30 cellular contexts compared by ENCODE assay signal in the genomic region with DNA sequence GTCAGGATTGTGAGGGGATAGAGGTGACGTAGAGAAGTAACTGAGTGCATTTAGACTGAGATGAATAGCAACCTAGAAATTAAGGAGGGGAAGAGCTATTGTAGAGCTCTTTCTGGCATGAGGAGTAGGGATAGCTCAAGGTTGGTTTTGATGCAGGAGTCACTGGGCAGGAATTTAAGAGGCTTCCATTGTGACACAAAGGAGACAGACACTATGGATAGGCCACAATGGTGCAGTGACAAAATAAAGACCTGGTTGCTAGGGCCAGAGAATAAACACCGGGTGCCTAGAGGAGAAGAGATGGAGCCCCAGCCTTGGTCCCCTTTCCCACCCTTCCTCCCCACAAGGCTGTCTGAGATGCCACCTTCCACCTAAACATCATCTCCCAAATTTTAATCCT. TPM values are rescaled to one million over a fixed set of nuclear protein-coding genes. Genes with fewer than 3 reads are reported as not detected.
"Had no signal": no experiment of that assay in that cellular context is flagged by ENCODE, and none has a peak within 500 bp of the region (broad histone marks: within the 10 kb centered on the region; RNA-seq: fewer than 3 reads in every experiment).

A gene with protein sequence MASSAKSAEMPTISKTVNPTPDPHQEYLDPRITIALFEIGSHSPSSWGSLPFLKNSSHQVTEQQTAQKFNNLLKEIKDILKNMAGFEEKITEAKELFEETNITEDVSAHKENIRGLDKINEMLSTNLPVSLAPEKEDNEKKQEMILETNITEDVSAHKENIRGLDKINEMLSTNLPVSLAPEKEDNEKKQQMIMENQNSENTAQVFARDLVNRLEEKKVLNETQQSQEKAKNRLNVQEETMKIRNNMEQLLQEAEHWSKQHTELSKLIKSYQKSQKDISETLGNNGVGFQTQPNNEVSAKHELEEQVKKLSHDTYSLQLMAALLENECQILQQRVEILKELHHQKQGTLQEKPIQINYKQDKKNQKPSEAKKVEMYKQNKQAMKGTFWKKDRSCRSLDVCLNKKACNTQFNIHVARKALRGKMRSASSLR (plus strand): TSS at position 301 of the 400 bp plus-strand sequence. CDS start 214 bp downstream, outside the sequence.

- H3K4me1 ChIP-seq: adrenal gland, body of pancreas, breast epithelium had no signal

- H3K27ac ChIP-seq: adrenal gland, body of pancreas, brain microvascular endothelial cell, breast epithelium, VCaP had no signal

- H3K4me3 ChIP-seq: adrenal gland, body of pancreas, breast epithelium had no signal

- H3K36me3 ChIP-seq: adrenal gland, brain microvascular endothelial cell, breast epithelium had no signal

- DNase-seq: activated B cell treated with CpG ODN at 0.5 μM for 24 hours; activated CD4-positive, alpha-beta memory T cell treated with anti-CD3 and anti-CD28 coated beads for 36 hours; activated CD4-positive, alpha-beta T cell treated with anti-CD3 and anti-CD28 coated beads for 4 hours; activated CD4-positive, alpha-beta T cell treated with anti-CD3 and anti-CD28 coated beads, Interleukin-2, amount 10 ng/mL, durations not matched to agents 24 days and 14 days; activated CD4-positive, alpha-beta T cell treated with anti-CD3 and anti-CD28 coated beads, Interleukin-2, amount 50 U/mL, for 1 hour; activated CD4-positive, alpha-beta T cell treated with anti-CD3 and anti-CD28 coated beads, Interleukin-2, amount 50 U/mL, for 4 hours; activated CD4-positive, CD25-positive, alpha-beta regulatory T cell treated with anti-CD3 and anti-CD28 coated beads, Interleukin-2, amount 50 U/mL, for 72 hours; activated CD8-positive, alpha-beta memory T cell treated with anti-CD3 and anti-CD28 coated beads, Interleukin-2, amount 50 U/mL, for 4 hours; activated CD8-positive, alpha-beta T cell treated with anti-CD3 and anti-CD28 coated beads for 36 hours; activated effector memory CD4-positive, alpha-beta T cell treated with anti-CD3 and anti-CD28 coated beads, Interleukin-2, amount 50 U/mL, for 16 hours; activated gamma-delta T cell treated with Interleukin-2 at 50 U/mL for 16 hours; activated naive CD4-positive, alpha-beta T cell; activated naive CD4-positive, alpha-beta T cell treated with anti-CD3 and anti-CD28 coated beads for 36 hours; activated naive CD4-positive, alpha-beta T cell treated with anti-CD3 and anti-CD28 coated beads, Interleukin-2, amount 50 U/mL, for 16 hours; activated naive CD8-positive, alpha-beta T cell treated with anti-CD3 and anti-CD28 coated beads for 36 hours; activated T-cell treated with anti-CD3 and anti-CD28 coated beads for 4 hours; activated T-cell treated with anti-CD3 and anti-CD28 coated beads, Interleukin-2, amount 50 U/mL, for 1 hour; activated T-cell treated with anti-CD3 and anti-CD28 coated beads, Interleukin-2, amount 50 U/mL, for 4 hours; activated T-cell treated with anti-CD3 and anti-CD28 coated beads, Interleukin-2, amount 50 U/mL, for 72 hours; adrenal gland; amniotic stem cell; aorta; body of pancreas; brain microvascular endothelial cell; central memory CD4-positive, alpha-beta T cell; T-helper 1 cell; T-helper 2 cell; T-helper 9 cell had no signal

- H3K27me3 ChIP-seq: adrenal gland, body of pancreas, brain microvascular endothelial cell, breast epithelium had no signal

- H3K9me3 ChIP-seq: adrenal gland, body of pancreas, breast epithelium had no signal

RNA-seq across cellular contexts. Expression of the gene that starts here (rescaled TPM):
- polyA plus RNA-seq: adrenal gland, aorta had no signal
